1 cellular context compared by ENCODE assay signal in genomic region chr5:126600631-126601511, GRCh38.
A peak's percentile ranks its signal among the peaks of the same experiment; 100 is the strongest.
TF ChIP-seq lines count a peak whose summit lies in the region.

Gene PHAX (plus strand): TSS chr5:126600947. CDS start chr5:126600963, 16 bp downstream.

TF ChIP-seq in WTC11, 78 proteins besides CTCF, POLR2A, EP300 and RAD21 (continued from another document and continues in another):
- TF ChIP-seq E2F1 (CRISPR knock-in tag; IDR thresholded peaks at IDR 0.05), result peak; percentile 36; the same call in 1 of the 2 replicates
- TF ChIP-seq HMGXB4 (CRISPR knock-in tag; IDR thresholded peaks at IDR 0.05), result peak; percentile 99
- TF ChIP-seq NR2C2 (CRISPR knock-in tag; IDR thresholded peaks at IDR 0.05), result peak; percentile 62
- TF ChIP-seq RELA (CRISPR knock-in tag; IDR thresholded peaks at IDR 0.05; ENCODE audit: borderline replicate concordance), result no peak
- TF ChIP-seq ARID4B (CRISPR knock-in tag; IDR thresholded peaks at IDR 0.05; ENCODE audit: borderline replicate concordance), result peak; percentile 69; the same call in 1 of the 2 replicates
- TF ChIP-seq ZNF232 (CRISPR knock-in tag; IDR thresholded peaks at IDR 0.05), result no peak; the same call in 1 of the 2 replicates
- peak; percentile 88 for TF ChIP-seq ETV6 (CRISPR knock-in tag; IDR thresholded peaks at IDR 0.05)
- TF ChIP-seq MAX (CRISPR knock-in tag; IDR thresholded peaks at IDR 0.05), result no peak
- TF ChIP-seq PREB (CRISPR knock-in tag; IDR thresholded peaks at IDR 0.05; ENCODE audit: borderline replicate concordance), result 0 out of 2 replicates have a peak, but pooled peaks have one; percentile 32
- no peak for TF ChIP-seq PRDM15 (CRISPR knock-in tag; IDR thresholded peaks at IDR 0.05)
- no peak for TF ChIP-seq FOXJ3 (CRISPR knock-in tag; IDR thresholded peaks at IDR 0.05; ENCODE audit: borderline replicate concordance)
- TF ChIP-seq GABPB1 (CRISPR knock-in tag; IDR thresholded peaks at IDR 0.05), result peak; percentile 90
- no peak for TF ChIP-seq ZNF671 (CRISPR knock-in tag; IDR thresholded peaks at IDR 0.05)
- no peak for TF ChIP-seq ZNF263 (CRISPR knock-in tag; IDR thresholded peaks at IDR 0.05; ENCODE audit: low read depth)
- no peak for TF ChIP-seq TP53 (CRISPR knock-in tag; IDR thresholded peaks at IDR 0.05)
- TF ChIP-seq CREB1 (CRISPR knock-in tag; IDR thresholded peaks at IDR 0.05), result no peak
- TF ChIP-seq ZNF317 (CRISPR knock-in tag; IDR thresholded peaks at IDR 0.05; ENCODE audit: borderline replicate concordance, low read depth), result no peak; the same call in 1 of the 2 replicates
- TF ChIP-seq TCF7 (CRISPR knock-in tag; IDR thresholded peaks at IDR 0.05; ENCODE audit: low read depth), result no peak
- no peak for TF ChIP-seq TEAD1 (CRISPR knock-in tag; IDR thresholded peaks at IDR 0.05)
- 0 out of 2 replicates have a peak, but pooled peaks have one; percentile 54 for TF ChIP-seq MLX (CRISPR knock-in tag; IDR thresholded peaks at IDR 0.05)
- peak; percentile 86; the same call in 1 of the 2 replicates for TF ChIP-seq JUN (CRISPR knock-in tag; IDR thresholded peaks at IDR 0.05)
- TF ChIP-seq ZNF281 (CRISPR knock-in tag; IDR thresholded peaks at IDR 0.05), result 0 out of 2 replicates have a peak, but pooled peaks have one; percentile 11
- TF ChIP-seq NR3C1 (CRISPR knock-in tag; conservative IDR thresholded peaks at IDR 0.05; ENCODE audit: low read depth), result no peak
- 0 out of 2 replicates have a peak, but pooled peaks have one; percentile 30 for TF ChIP-seq NFE2L1 (CRISPR knock-in tag; IDR thresholded peaks at IDR 0.05)
- 0 out of 2 replicates have a peak, but pooled peaks have one; percentile 61 for TF ChIP-seq TEAD4 (CRISPR knock-in tag; IDR thresholded peaks at IDR 0.05)
- TF ChIP-seq ATF6 (CRISPR knock-in tag; IDR thresholded peaks at IDR 0.05), result no peak
- no peak for TF ChIP-seq SMAD3 (CRISPR knock-in tag; IDR thresholded peaks at IDR 0.05; ENCODE audit: borderline replicate concordance)
- TF ChIP-seq MYBL2 (CRISPR knock-in tag; IDR thresholded peaks at IDR 0.05), result peak; percentile 82; the same call in 1 of the 2 replicates
- TF ChIP-seq EMX1 (CRISPR knock-in tag; IDR thresholded peaks at IDR 0.05), result 0 out of 2 replicates have a peak, but pooled peaks have one; percentile 56
- no peak for TF ChIP-seq CDX4 (CRISPR knock-in tag; IDR thresholded peaks at IDR 0.05; ENCODE audit: borderline replicate concordance)
- no peak for TF ChIP-seq ZNF138 (CRISPR knock-in tag; conservative IDR thresholded peaks at IDR 0.05)
- 0 out of 2 replicates have a peak, but pooled peaks have one; percentile 70 for TF ChIP-seq IRF1 (CRISPR knock-in tag; IDR thresholded peaks at IDR 0.05)
- TF ChIP-seq SP1 (CRISPR knock-in tag; conservative IDR thresholded peaks at IDR 0.05), result peak; percentile 67
- peak; percentile 82; the same call in 1 of the 2 replicates for TF ChIP-seq E2F5 (CRISPR knock-in tag; IDR thresholded peaks at IDR 0.05)
- TF ChIP-seq PRRX2 (CRISPR knock-in tag; IDR thresholded peaks at IDR 0.05), result no peak
- TF ChIP-seq NFATC4 (CRISPR knock-in tag; IDR thresholded peaks at IDR 0.05), result no peak
